In the genomic region with DNA sequence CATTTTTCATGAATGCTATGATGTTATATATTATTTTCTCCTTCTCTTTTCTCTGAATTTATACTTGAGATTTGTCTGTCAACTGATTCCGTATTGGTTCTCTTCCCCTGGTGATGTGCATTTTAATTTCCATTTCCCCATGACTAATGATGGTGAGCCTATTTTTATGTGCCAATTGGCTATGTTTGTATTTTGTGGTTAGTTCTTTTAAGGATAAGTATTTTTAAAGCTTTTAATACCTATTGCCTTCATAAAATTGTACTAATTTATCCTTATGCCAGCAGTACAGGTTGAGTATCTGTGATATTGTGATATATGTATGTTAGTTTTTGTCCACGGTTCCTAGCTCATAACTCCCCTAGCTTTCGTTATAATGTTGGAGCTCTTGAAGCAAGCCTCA, we compare ENCODE assay signal across 11 cellular contexts. TPM values are rescaled to one million over a fixed set of nuclear protein-coding genes. Genes with fewer than 3 reads are reported as not detected.
DNase-seq lines count a peak whose midpoint lies in the region; ATAC-seq and TF ChIP-seq lines count a peak whose summit lies in the region.
"Had no signal": no experiment of that assay in that cellular context is flagged by ENCODE, and none has a peak within 500 bp of the region (broad histone marks: within the 10 kb centered on the region; RNA-seq: fewer than 3 reads in every experiment).

No MANE protein-coding gene starts in this region.

- peak overlapping the region; percentile 2 to 82 (median 46) for H3K4me3 Mint-ChIP-seq in CD4-positive, CD25-positive, alpha-beta regulatory T cell
- H3K4me3 Mint-ChIP-seq in HFFc6 (peak overlapping the region; percentile 53), naive B cell (peak overlapping the region in 6 of 8 donors; percentile 68 to 98 (median 94))

- no peaks in the 10 kb centered on the region for H3K9me3 ChIP-seq in CD4-positive, CD25-positive, alpha-beta regulatory T cell (ENCODE audit: control insufficient read depth in 2 of 2, low read length in 2 of 2)

- H3K4me3 ChIP-seq in CD4-positive, CD25-positive, alpha-beta regulatory T cell (ENCODE audit: low read depth, low read length) = peak overlapping the region; percentile 13

- peaks cover 35% of the 10 kb centered on the region for H3K4me1 ChIP-seq in CD4-positive, CD25-positive, alpha-beta regulatory T cell (ENCODE audit: control insufficient read depth, insufficient read depth, low read length, poor library complexity, severe bottlenecking)

- no peaks in the 10 kb centered on the region for H3K27me3 ChIP-seq in CD4-positive, CD25-positive, alpha-beta regulatory T cell (ENCODE audit: control insufficient read depth, insufficient read depth, low read length)

- H3K4me1 Mint-ChIP-seq in CD4-positive, CD25-positive, alpha-beta regulatory T cell = peaks cover 21 to 51% (median 34%) of the 10 kb centered on the region in 4 donors
- peaks cover 44% of the 10 kb centered on the region for H3K4me1 Mint-ChIP-seq in HFFc6 (ENCODE audit: low read depth)
- H3K4me1 Mint-ChIP-seq in naive B cell = peaks cover 30 to 44% (median 39%) of the 10 kb centered on the region in 3 donors

- H3K36me3 Mint-ChIP-seq in CD4-positive, CD25-positive, alpha-beta regulatory T cell = peaks cover 14% of the 10 kb centered on the region
- peaks cover 46% of the 10 kb centered on the region for H3K36me3 Mint-ChIP-seq in HFFc6 (ENCODE audit: low read depth)
- H3K36me3 Mint-ChIP-seq in naive B cell = peaks cover 0 to 10% of the 10 kb centered on the region in 2 donors

- H3K27ac ChIP-seq in CD4-positive, CD25-positive, alpha-beta regulatory T cell (ENCODE audit: insufficient read depth, low read length, poor library complexity, severe bottlenecking) = no peak overlapping the region

- H3K27me3 Mint-ChIP-seq in CD4-positive, CD25-positive, alpha-beta regulatory T cell = no peaks in the 10 kb centered on the region
- H3K27me3 Mint-ChIP-seq in HFFc6 (ENCODE audit: insufficient read depth) (no peaks in the 10 kb centered on the region), naive B cell (no peaks in the 10 kb centered on the region)

- no peaks in the 10 kb centered on the region for H3K9me3 Mint-ChIP-seq in CD4-positive, CD25-positive, alpha-beta regulatory T cell
- H3K9me3 Mint-ChIP-seq in HFFc6 = peaks cover 18% of the 10 kb centered on the region
- no peaks in the 10 kb centered on the region for H3K9me3 Mint-ChIP-seq in naive B cell

- peak overlapping the region in 2 of 3 donors; percentile 13 to 38 for H3K27ac Mint-ChIP-seq in CD4-positive, CD25-positive, alpha-beta regulatory T cell
- H3K27ac Mint-ChIP-seq in HFFc6 = peak overlapping the region; percentile 74
- H3K27ac Mint-ChIP-seq in naive B cell = peak overlapping the region in 5 of 6 donors; percentile 73 to 90 (median 88)

- no peak for ATAC-seq in CD4-positive, CD25-positive, alpha-beta regulatory T cell (ENCODE audit: low read depth in 2 of 2)
- ATAC-seq in naive B cell (ENCODE audit: low read depth in 2 of 2) (no peak), HG03095 (IDR thresholded peaks at IDR 0.05; ENCODE audit: unreplicated experiment) (no peak), omental fat pad (ENCODE audit: low FRiP score) (no peak)

- no peak for TF ChIP-seq CTCF in HFFc6 (IDR thresholded peaks at IDR 0.05)
- TF ChIP-seq CTCF in omental fat pad (IDR thresholded peaks at IDR 0.05) = no peak

- peaks cover 6% of the 10 kb centered on the region for H3K36me3 ChIP-seq in CD4-positive, CD25-positive, alpha-beta regulatory T cell (ENCODE audit: control insufficient read depth, insufficient read depth, low read length)

- no peak for DNase-seq in CD4-positive, CD25-positive, alpha-beta regulatory T cell
- DNase-seq in HFFc6 = no peak
- peak; percentile 23 for DNase-seq in astrocyte of the hippocampus (ENCODE audit: low read depth, low spot score)
- DNase-seq in naive B cell = no peak
- no peak for DNase-seq in SKM-1 (lab: John Stamatoyannopoulos, UW; ENCODE audit: unreplicated experiment)
- DNase-seq in omental fat pad (ENCODE audit: low spot score) = no peak
- DNase-seq: DMS79 treated with DMSO at 0.1 percent for 48 hours; NCI-H2081 treated with DMSO at 0.1 percent for 48 hours; nucleus accumbens; stimulated activated CD4-positive, alpha-beta T cell treated with anti-CD3 and anti-CD28 coated beads, Interleukin-4, amount 100 ng/mL, for 24 hours had no signal

RNA-seq across cellular contexts. Expression of a gene that starts 2.8 kb away (rescaled TPM):
- total RNA-seq in CD4-positive, CD25-positive, alpha-beta regulatory T cell = 13.9 TPM
- 10 to 100 TPM; 10.4 to 14.7 (median 10.8) TPM for polyA plus RNA-seq in CD4-positive, CD25-positive, alpha-beta regulatory T cell
- total RNA-seq in HFFc6 (2021; fragmentation: NEBNext Ultra II Directional; extraction: Animal tissue kit (Norgen Biotek cat#: 25700)) = 10 to 100 TPM; 31.4 to 39.8 (median 37.3) TPM
- polyA plus RNA-seq in naive B cell (ENCODE audit: low read depth in 6 of 6) = 10 to 100 TPM; 15.1 to 41.4 (median 19.1) TPM
- total RNA-seq in omental fat pad = 10 to 100 TPM in 1 of 4 donors, 1 to 10 TPM in 3; 8.3 to 11.0 (median 9.2) TPM

RNA-seq across cellular contexts. Expression of a gene that starts 2.9 kb away (rescaled TPM):
- 56.8 TPM for total RNA-seq in CD4-positive, CD25-positive, alpha-beta regulatory T cell
- 10 to 100 TPM in 1 of 4 donors, 1 to 10 TPM in 3; 5.5 to 10.9 (median 8.1) TPM for polyA plus RNA-seq in CD4-positive, CD25-positive, alpha-beta regulatory T cell
- total RNA-seq in HFFc6 (2021; fragmentation: NEBNext Ultra II Directional; extraction: Animal tissue kit (Norgen Biotek cat#: 25700)) = 10 to 100 TPM; 30.5 to 41.1 (median 35.6) TPM
- 10 to 100 TPM in 1 of 6 donors, 1 to 10 TPM in 5; 5.0 to 15.3 (median 7.7) TPM for polyA plus RNA-seq in naive B cell (ENCODE audit: low read depth in 6 of 6)
- total RNA-seq in omental fat pad = 100 to 1,000 TPM in 1 of 4 donors, 10 to 100 TPM in 3; 16.1 to 138 (median 21.9) TPM

RNA-seq across cellular contexts. Expression of a gene that starts 50.3 kb away (rescaled TPM):
- total RNA-seq in CD4-positive, CD25-positive, alpha-beta regulatory T cell = 49.9 TPM
- 1 to 10 TPM; 1.5 to 4.0 (median 2.3) TPM for polyA plus RNA-seq in CD4-positive, CD25-positive, alpha-beta regulatory T cell
- 10 to 100 TPM; 35.6 to 47.7 (median 41.0) TPM for total RNA-seq in HFFc6 (2021; fragmentation: NEBNext Ultra II Directional; extraction: Animal tissue kit (Norgen Biotek cat#: 25700))
- 10 to 100 TPM in 1 of 6 donors, 1 to 10 TPM in 5; 2.5 to 17.3 (median 3.8) TPM for polyA plus RNA-seq in naive B cell (ENCODE audit: low read depth in 6 of 6)
- 10 to 100 TPM; 37.5 to 65.7 (median 44.0) TPM for total RNA-seq in omental fat pad

RNA-seq across cellular contexts. Expression of a gene that starts 56.9 kb away (rescaled TPM):
- 24.8 TPM for total RNA-seq in CD4-positive, CD25-positive, alpha-beta regulatory T cell
- 10 to 100 TPM; 28.9 to 38.6 (median 32.1) TPM for polyA plus RNA-seq in CD4-positive, CD25-positive, alpha-beta regulatory T cell
- 10 to 100 TPM; 23.6 to 26.7 (median 26.4) TPM for total RNA-seq in HFFc6 (2021; fragmentation: NEBNext Ultra II Directional; extraction: Animal tissue kit (Norgen Biotek cat#: 25700))
- 10 to 100 TPM; 21.3 to 31.4 (median 27.9) TPM for polyA plus RNA-seq in naive B cell (ENCODE audit: low read depth in 6 of 6)
- 10 to 100 TPM; 26.3 to 49.0 (median 33.1) TPM for total RNA-seq in omental fat pad

Comparison
In these comparisons a context has a peak if more than half of its experiments do, and no peak if none do; other contexts are left out.
1. H3K27ac Mint-ChIP-seq: peak in every context shown above with its lines; median percentile 88 in naive B cell; 74 in HFFc6; 26 in CD4-positive, CD25-positive, alpha-beta regulatory T cell.